In the genomic region with DNA sequence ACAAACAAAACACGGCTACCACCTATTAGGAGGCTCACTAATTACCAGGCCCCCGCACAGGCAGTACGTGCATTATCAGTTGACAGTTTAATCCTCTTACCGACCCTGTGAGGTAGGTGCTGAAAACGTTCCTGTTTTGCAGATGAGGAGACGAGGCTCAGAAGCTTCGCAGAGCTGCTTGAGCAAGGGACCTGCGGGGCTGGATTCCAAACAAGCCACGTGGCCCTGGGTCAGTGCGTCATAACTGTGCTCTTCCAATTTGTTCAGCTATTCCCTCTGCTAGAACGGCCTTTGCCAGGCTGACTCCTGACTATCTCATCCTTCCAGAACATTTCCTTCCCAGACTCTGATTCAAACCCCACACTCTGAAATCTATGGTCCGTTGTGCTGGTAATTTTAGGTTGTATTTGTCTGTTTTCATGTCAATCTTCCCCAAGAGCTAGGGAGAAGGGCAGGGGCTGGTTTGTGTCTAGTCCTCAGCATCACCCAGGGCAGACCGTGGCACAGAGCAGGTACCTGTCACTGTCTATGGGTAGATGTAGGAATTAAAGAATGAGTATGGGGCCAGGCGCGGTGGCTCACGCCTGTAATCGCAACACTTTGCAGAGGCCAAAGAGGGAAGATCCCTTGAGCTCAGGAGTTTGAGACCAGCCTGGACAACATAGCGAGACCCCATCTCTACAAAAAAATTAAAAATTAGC, we compare ENCODE assay signal across 9 cellular contexts. TPM values are rescaled to one million over a fixed set of nuclear protein-coding genes. Genes with fewer than 3 reads are reported as not detected.
DNase-seq lines count a peak whose midpoint lies in the region; TF ChIP-seq lines count a peak whose summit lies in the region.
"Had no signal": no experiment of that assay in that cellular context is flagged by ENCODE, and none has a peak within 500 bp of the region (broad histone marks: within the 10 kb centered on the region; RNA-seq: fewer than 3 reads in every experiment).

No MANE protein-coding gene starts in this region.

- peak; percentile 32 for DNase-seq in Calu3
- peak; percentile 85 for DNase-seq in WERI-Rb-1
- DNase-seq in head of caudate nucleus, result peak in 40 of 42 donors; percentile 60 to 92 (median 74)
- DNase-seq in posterior cingulate gyrus, result peak in 6 of 10 donors; percentile 52 to 96 (median 72)
- no peak for DNase-seq in dermis blood vessel endothelial cell
- no peak for DNase-seq in NCI-H774 (lab: John Stamatoyannopoulos, UW)
- DNase-seq in NCI-H2081 treated with DMSO at 0.1 percent for 48 hours (lab: John Stamatoyannopoulos, UW), result no peak
- DNase-seq in effector CD8-positive, alpha-beta T cell (lab: John Stamatoyannopoulos, UW), result no peak
- DNase-seq: activated T-cell treated with anti-CD3 and anti-CD28 coated beads for 4 hours had no signal

- no peaks in the 10 kb centered on the region for H3K27me3 Mint-ChIP-seq in Calu3 (ENCODE audit: unreplicated experiment)

- peaks cover 3% of the 10 kb centered on the region for H3K9me3 ChIP-seq in WERI-Rb-1 (ENCODE audit: severe bottlenecking)

- H3K4me3 Mint-ChIP-seq in Calu3 (ENCODE audit: low read depth, unreplicated experiment), result no peak overlapping the region

- H3K36me3 ChIP-seq in WERI-Rb-1, result no peaks in the 10 kb centered on the region; the same call in 1 of the 2 replicates

- H3K4me3 ChIP-seq in WERI-Rb-1 (ENCODE audit: low read depth, low read length), result no peak overlapping the region

- H3K9me3 Mint-ChIP-seq in Calu3 (ENCODE audit: low read depth, unreplicated experiment), result peaks cover 2% of the 10 kb centered on the region

- intact Hi-C loops in Calu3 (cut with micrococcal nuclease; ENCODE audit: unreplicated experiment), result no loop called here
- intact Hi-C loops in head of caudate nucleus (cut with DNase I), result no loop called here
- intact Hi-C loops in posterior cingulate gyrus (cut with DNase I), result no loop called here

- no TSS peak for BruUV-seq in Calu3 (replicated peaks; lab: Mats Ljungman, UMichigan)

- peaks cover 9% of the 10 kb centered on the region for H3K4me1 Mint-ChIP-seq in Calu3 (ENCODE audit: low read depth, unreplicated experiment)

- CTCF ChIA-PET in Calu3 (lab: Charles Lee), result interaction anchor here (0.7 to 1.8 kb wide), 6 partner anchors 8 to 1626 kb away, joined by 3 to 8 read pairs (median 6); a partner anchor contains a TSS

- no peak overlapping the region for H3K27ac Mint-ChIP-seq in Calu3 (ENCODE audit: unreplicated experiment)

- no peaks in the 10 kb centered on the region for H3K36me3 Mint-ChIP-seq in Calu3 (ENCODE audit: insufficient read depth, unreplicated experiment)

- peak overlapping the region; percentile 73 for H3K27ac ChIP-seq in WERI-Rb-1

- no peak for TF ChIP-seq CTCF in Calu3 (IDR thresholded peaks at IDR 0.05; ENCODE audit: unreplicated experiment)
- no peak for TF ChIP-seq CTCF in WERI-Rb-1 (IDR thresholded peaks at IDR 0.05; ENCODE audit: low read depth, low read length)

- no peaks in the 10 kb centered on the region for H3K27me3 ChIP-seq in WERI-Rb-1 (ENCODE audit: insufficient read depth, low read depth, severe bottlenecking)

RNA-seq across cellular contexts. Expression of a gene that starts 28.8 kb away (rescaled TPM):
- 1.1 and 1.9 TPM in 2 replicates for total RNA-seq in Calu3 (2022)
- total RNA-seq in dermis blood vessel endothelial cell, result under 0.01 and 0.14 TPM in 2 replicates

Comparison
In these comparisons a context has a peak if more than half of its experiments do, and no peak if none do; other contexts are left out.
1. DNase-seq: peak in Calu3 (single experiment), WERI-Rb-1 (single experiment), head of caudate nucleus (40 of 42) and posterior cingulate gyrus (6 of 10); none in dermis blood vessel endothelial cell (single experiment), NCI-H774 (single experiment), NCI-H2081 treated with DMSO at 0.1 percent for 48 hours (single experiment) and effector CD8-positive, alpha-beta T cell (single experiment).